In the genomic region with DNA sequence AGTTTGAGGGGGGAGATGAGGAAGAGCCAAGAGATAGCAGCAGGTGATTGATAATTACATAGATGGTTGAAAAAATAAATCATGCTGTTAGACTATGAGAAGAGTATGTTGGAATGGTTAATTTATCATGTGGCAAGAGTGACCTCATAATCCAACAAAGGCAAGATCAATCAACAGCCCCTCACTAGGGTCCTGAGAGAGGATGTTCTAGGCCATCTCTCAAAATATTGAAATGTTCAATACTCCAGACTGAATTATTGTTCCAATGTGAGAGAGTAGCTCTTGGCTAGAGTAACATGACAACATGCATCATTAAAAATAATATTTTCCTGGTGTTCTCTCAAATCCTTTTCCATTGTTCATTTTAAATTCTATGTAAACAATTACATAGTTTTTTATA, we compare ENCODE assay signal across 8 cellular contexts.
DNase-seq lines count a peak whose midpoint lies in the region; ATAC-seq and TF ChIP-seq lines count a peak whose summit lies in the region.

No MANE protein-coding gene starts in this region.

- H3K27me3 Mint-ChIP-seq in chondrocyte (ENCODE audit: low read depth): no peaks in the 10 kb centered on the region
- no peaks in the 10 kb centered on the region for H3K27me3 Mint-ChIP-seq in natural killer cell treated with Interleukin-12 subunit alpha and Interleukin-12 subunit beta and Interleukin-15 and Interleukin-18, amount 100 ng/mL, for 72 hours

- H3K9me3 Mint-ChIP-seq in chondrocyte (ENCODE audit: low read depth): no peaks in the 10 kb centered on the region
- H3K9me3 Mint-ChIP-seq in natural killer cell treated with Interleukin-12 subunit alpha and Interleukin-12 subunit beta and Interleukin-15 and Interleukin-18, amount 100 ng/mL, for 72 hours: no peaks in the 10 kb centered on the region

- H3K27ac ChIP-seq in BLaER1: peak overlapping the region; percentile 61
- peak overlapping the region; percentile 91 for H3K27ac ChIP-seq in KOPT-K1 (ENCODE audit: low read depth, low read length, poor library complexity, severe bottlenecking)

- TF ChIP-seq CTCF in chondrocyte (IDR thresholded peaks at IDR 0.05) (no peak), GM10266 (IDR thresholded peaks at IDR 0.05; ENCODE audit: control insufficient read depth, insufficient read depth, low read depth, missing control alignments) (no peak)

- H4K20me1 ChIP-seq in BLaER1: no peaks in the 10 kb centered on the region

- H3K9ac ChIP-seq in BLaER1: no peak overlapping the region

- DNase-seq in chondrocyte (ENCODE audit: low spot score) (no peak), GM10266 (ENCODE audit: extremely low spot score) (no peak), NCI-H526 (lab: John Stamatoyannopoulos, UW) (no peak)
- no peak for DNase-seq in natural killer cell treated with Interleukin-12 subunit alpha and Interleukin-12 subunit beta and Interleukin-15 and Interleukin-18, amount 100 ng/mL, for 72 hours (ENCODE audit: low spot score)

- ATAC-seq in natural killer cell treated with Interleukin-12 subunit alpha and Interleukin-12 subunit beta and Interleukin-15 and Interleukin-18, amount 100 ng/mL, for 72 hours: no peak
- ATAC-seq in HG02623 (IDR thresholded peaks at IDR 0.05; ENCODE audit: unreplicated experiment) (no peak), GM21526 (IDR thresholded peaks at IDR 0.05; ENCODE audit: low FRiP score, unreplicated experiment) (no peak)

- H3K4me2 ChIP-seq in BLaER1: peak overlapping the region; percentile 60

- H3K36me3 ChIP-seq in BLaER1 (no peaks in the 10 kb centered on the region), KOPT-K1 (ENCODE audit: insufficient read depth, low read length) (no peaks in the 10 kb centered on the region)

- no peaks in the 10 kb centered on the region for H3K27me3 ChIP-seq in BLaER1

- H3K36me3 Mint-ChIP-seq in chondrocyte (ENCODE audit: low read depth): no peaks in the 10 kb centered on the region
- H3K36me3 Mint-ChIP-seq in natural killer cell treated with Interleukin-12 subunit alpha and Interleukin-12 subunit beta and Interleukin-15 and Interleukin-18, amount 100 ng/mL, for 72 hours: peaks cover 4% of the 10 kb centered on the region

- H3K4me3 Mint-ChIP-seq in chondrocyte (ENCODE audit: unreplicated experiment): peak overlapping the region; percentile 14
- peak overlapping the region; percentile 72 for H3K4me3 Mint-ChIP-seq in natural killer cell treated with Interleukin-12 subunit alpha and Interleukin-12 subunit beta and Interleukin-15 and Interleukin-18, amount 100 ng/mL, for 72 hours

- peaks cover 64% of the 10 kb centered on the region for H3K4me1 Mint-ChIP-seq in chondrocyte (ENCODE audit: low read depth)
- H3K4me1 Mint-ChIP-seq in natural killer cell treated with Interleukin-12 subunit alpha and Interleukin-12 subunit beta and Interleukin-15 and Interleukin-18, amount 100 ng/mL, for 72 hours (ENCODE audit: low read depth in 2 of 2): peaks cover 66 to 81% of the 10 kb centered on the region in 2 donors

- H3K4me1 ChIP-seq in BLaER1: peaks cover 70% of the 10 kb centered on the region

- H3K4me3 ChIP-seq in BLaER1: no peak overlapping the region

- H3K27ac Mint-ChIP-seq in chondrocyte (ENCODE audit: unreplicated experiment): peak overlapping the region; percentile 91
- peak overlapping the region; percentile 92 to 94 for H3K27ac Mint-ChIP-seq in natural killer cell treated with Interleukin-12 subunit alpha and Interleukin-12 subunit beta and Interleukin-15 and Interleukin-18, amount 100 ng/mL, for 72 hours

- H3K9me3 ChIP-seq in BLaER1: no peaks in the 10 kb centered on the region
- H3K9me3 ChIP-seq in KOPT-K1 (ENCODE audit: insufficient read depth, low read length, poor library complexity, severe bottlenecking): no peaks in the 10 kb centered on the region
